Comparison of ENCODE assay signal across 16 cellular contexts in genomic region chr12:29226621-29227020, GRCh38.
"Had no signal": no experiment of that assay in that cellular context is flagged by ENCODE, and none has a peak within 500 bp of the region (broad histone marks: within the 10 kb centered on the region; RNA-seq: fewer than 3 reads in every experiment).

No MANE protein-coding gene starts in this region.

- H3K27ac ChIP-seq: colonic mucosa, right atrium auricular region, tibial artery, vagina had no signal

- H3K36me3 ChIP-seq: colonic mucosa, right atrium auricular region, tibial artery, vagina had no signal

- H3K4me3 ChIP-seq: colonic mucosa, right atrium auricular region, tibial artery, vagina had no signal

- DNase-seq: activated CD4-positive, alpha-beta T cell treated with anti-CD3 and anti-CD28 coated beads for 36 hours; activated CD8-positive, alpha-beta T cell treated with anti-CD3 and anti-CD28 coated beads for 36 hours; activated effector memory CD4-positive, alpha-beta T cell treated with Interleukin-2 at 50 U/mL for 16 hours; activated T-cell treated with anti-CD3 and anti-CD28 coated beads, Interleukin-2, amount 50 U/mL, for 4 hours; amniotic stem cell; caudate nucleus; colonic mucosa; naive B cell; posterior cingulate gyrus; small intestine; stimulated activated CD4-positive, alpha-beta T cell treated with anti-CD3 and anti-CD28 coated beads, Interleukin-4, amount 100 ng/mL, for 24 hours; stimulated activated naive CD4-positive, alpha-beta T cell; T-helper 2 cell; tibial artery had no signal

- H3K9me3 ChIP-seq: colonic mucosa, tibial artery, vagina had no signal

- H3K27me3 ChIP-seq: colonic mucosa, right atrium auricular region, tibial artery, vagina had no signal

- H3K4me1 ChIP-seq: colonic mucosa, right atrium auricular region, tibial artery, vagina had no signal
